8 cellular contexts compared by ENCODE assay signal in the genomic region with DNA sequence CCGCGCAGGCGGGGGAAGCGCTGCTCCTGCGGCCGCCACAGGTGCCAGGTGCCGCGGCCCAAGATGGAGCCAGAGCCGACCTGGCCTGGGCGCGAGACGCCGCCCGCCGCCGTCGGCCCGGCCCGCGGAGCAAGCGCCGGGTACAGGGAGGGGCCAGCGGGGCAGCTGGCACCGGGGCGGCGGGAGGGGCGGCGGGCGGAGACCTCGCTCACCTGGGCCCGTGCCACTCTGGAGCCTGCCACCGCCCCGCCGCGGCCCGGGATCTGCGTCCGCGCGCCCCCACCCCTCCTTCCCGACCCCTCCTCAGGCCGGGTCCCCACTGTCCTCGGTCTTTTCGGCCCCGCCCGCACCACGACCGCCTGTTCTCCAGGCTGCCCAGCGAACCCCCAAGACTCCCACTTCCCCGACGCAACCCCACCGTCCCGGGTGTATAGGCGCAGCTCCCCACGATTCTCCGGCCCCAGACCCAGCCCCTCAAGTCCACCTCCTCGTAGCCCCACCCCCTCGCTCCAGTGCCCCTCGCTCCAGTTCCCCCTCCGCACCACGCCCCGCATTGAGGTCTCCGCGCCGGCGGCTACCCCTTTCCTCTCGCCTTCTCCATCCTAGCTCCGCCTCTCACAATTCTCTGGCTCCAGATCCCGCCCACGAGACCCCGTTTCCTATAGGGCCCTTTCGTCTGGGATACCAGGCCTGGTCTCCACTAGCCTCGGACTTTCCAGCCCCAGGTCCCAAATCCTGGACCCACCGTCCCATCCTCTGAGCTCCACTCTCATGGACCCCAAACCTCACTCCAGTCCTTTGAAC. TPM values are rescaled to one million over a fixed set of nuclear protein-coding genes. Genes with fewer than 3 reads are reported as not detected.
DNase-seq lines count a peak whose midpoint lies in the region; ATAC-seq and TF ChIP-seq lines count a peak whose summit lies in the region.

Gene GPRIN2 (minus strand): TSS at position 144 of the 804 bp plus-strand sequence. CDS start 5,922 bp downstream, outside the sequence.

- no peaks in the 10 kb centered on the region for H3K79me2 ChIP-seq in DND-41 (ENCODE audit: insufficient read depth, low read length)

- no peak within 1 kb of the TSS for H3K27ac Mint-ChIP-seq in activated CD8-positive, alpha-beta T cell treated with anti-CD3 and anti-CD28 coated beads for 36 hours

- H3K36me3 Mint-ChIP-seq in activated CD8-positive, alpha-beta T cell treated with anti-CD3 and anti-CD28 coated beads for 36 hours (ENCODE audit: low read depth): no peaks in the 10 kb centered on the region

- TF ChIP-seq CTCF in DND-41 (IDR thresholded peaks at IDR 0.05; ENCODE audit: borderline replicate concordance, extremely low read depth, low read length, poor library complexity, severe bottlenecking): no peak
- TF ChIP-seq CTCF in activated CD8-positive, alpha-beta T cell treated with anti-CD3 and anti-CD28 coated beads for 36 hours (IDR thresholded peaks at IDR 0.05): no peak
- no peak for TF ChIP-seq CTCF in left ventricle myocardium inferior (IDR thresholded peaks at IDR 0.05; ENCODE audit: borderline replicate concordance)
- TF ChIP-seq CTCF in psoas muscle (IDR thresholded peaks at IDR 0.05): no peak

- peaks cover 4% of the 10 kb centered on the region for H3K4me1 Mint-ChIP-seq in activated CD8-positive, alpha-beta T cell treated with anti-CD3 and anti-CD28 coated beads for 36 hours (ENCODE audit: low read depth)

- peaks cover 3% of the 10 kb centered on the region; the same call in 1 of the 2 replicates for H4K20me1 ChIP-seq in DND-41 (ENCODE audit: insufficient read depth, low read length)

- POLR2A ChIA-PET in activated CD8-positive, alpha-beta T cell treated with anti-CD3 and anti-CD28 coated beads for 36 hours (lab: Charles Lee): no interaction called here

- no peak within 1 kb of the TSS for H3K9ac ChIP-seq in DND-41 (ENCODE audit: low read depth, low read length)

- no peak within 1 kb of the TSS for H2AFZ ChIP-seq in DND-41 (ENCODE audit: low read depth, low read length)

- peaks cover 6% of the 10 kb centered on the region for H3K27me3 Mint-ChIP-seq in activated CD8-positive, alpha-beta T cell treated with anti-CD3 and anti-CD28 coated beads for 36 hours

- no peak within 1 kb of the TSS for H3K4me2 ChIP-seq in DND-41 (ENCODE audit: insufficient read depth, low read length)

- 5 to 6% (median 5%) methylated on average over 53 to 74 of the region's 74 CpGs for WGBS in psoas muscle, 3 donors

- H3K9me3 ChIP-seq in DND-41 (ENCODE audit: insufficient read depth, low read length, severe bottlenecking) (no peaks in the 10 kb centered on the region), left ventricle myocardium inferior (replicated peaks) (no peaks in the 10 kb centered on the region), psoas muscle (no peaks in the 10 kb centered on the region), MG63 (no peaks in the 10 kb centered on the region)

- DNase-seq in DND-41: peak; percentile 3
- no peak for DNase-seq in activated CD8-positive, alpha-beta T cell treated with anti-CD3 and anti-CD28 coated beads for 36 hours
- DNase-seq in left ventricle myocardium inferior: peak; percentile 20
- DNase-seq in psoas muscle: peak; percentile 21 to 53
- DNase-seq in MG63: no peak
- DNase-seq in HCEC 1CT: no peak

- H3K27ac ChIP-seq in DND-41 (ENCODE audit: low read length): no peak within 1 kb of the TSS
- H3K27ac ChIP-seq in left ventricle myocardium inferior (replicated peaks): no peak within 1 kb of the TSS
- no peak within 1 kb of the TSS for H3K27ac ChIP-seq in psoas muscle

- no peaks in the 10 kb centered on the region for H3K9me3 Mint-ChIP-seq in activated CD8-positive, alpha-beta T cell treated with anti-CD3 and anti-CD28 coated beads for 36 hours

- H3K36me3 ChIP-seq in DND-41 (ENCODE audit: insufficient read depth, low read length) (no peaks in the 10 kb centered on the region), left ventricle myocardium inferior (no peaks in the 10 kb centered on the region), psoas muscle (ENCODE audit: insufficient read depth in 1 of 2, low read depth in 1 of 2) (no peaks in the 10 kb centered on the region), MG63 (no peaks in the 10 kb centered on the region)

- CTCF ChIA-PET in activated CD8-positive, alpha-beta T cell treated with anti-CD3 and anti-CD28 coated beads for 36 hours (lab: Charles Lee): no interaction called here

- ATAC-seq in DND-41 (ENCODE audit: insufficient read depth, low read depth) (no peak), psoas muscle (no peak), HG03196 (IDR thresholded peaks at IDR 0.05; ENCODE audit: unreplicated experiment) (no peak), GM19463 (IDR thresholded peaks at IDR 0.05; ENCODE audit: unreplicated experiment) (no peak)
- ATAC-seq in activated CD8-positive, alpha-beta T cell treated with anti-CD3 and anti-CD28 coated beads for 36 hours: peak; percentile 50

- H3K27me3 ChIP-seq in DND-41 (ENCODE audit: insufficient read depth, low read length, poor library complexity) (peaks cover 17% of the 10 kb centered on the region), left ventricle myocardium inferior (ENCODE audit: low read depth) (peaks cover 96% of the 10 kb centered on the region), psoas muscle (ENCODE audit: insufficient read depth in 3 of 3, low read length in 2 of 3) (peaks cover 0 to 76% (median 14%) of the 10 kb centered on the region in 3 donors), MG63 (peaks cover 9% of the 10 kb centered on the region)

- no peak within 1 kb of the TSS for H3K4me3 ChIP-seq in DND-41 (ENCODE audit: low read depth in 1 of 2, low read length in 2 of 2)
- peak within 1 kb of the TSS; percentile 59 for H3K4me3 ChIP-seq in left ventricle myocardium inferior
- H3K4me3 ChIP-seq in psoas muscle: peak within 1 kb of the TSS; percentile 45
- no peak within 1 kb of the TSS for H3K4me3 ChIP-seq in MG63

- intact Hi-C loops in activated CD8-positive, alpha-beta T cell treated with anti-CD3 and anti-CD28 coated beads for 36 hours (cut with micrococcal nuclease): no loop called here
- intact Hi-C loops in left ventricle myocardium inferior (cut with micrococcal nuclease): no loop called here
- intact Hi-C loops in psoas muscle (cut with DNase I): loop anchor here in 1 of 2 donors (10.0 kb wide), 1 partner anchor 332 kb away; no protein-coding TSS in a partner anchor

- no peaks in the 10 kb centered on the region for H3K4me1 ChIP-seq in DND-41 (ENCODE audit: insufficient read depth, low read length)
- peaks cover 16% of the 10 kb centered on the region for H3K4me1 ChIP-seq in left ventricle myocardium inferior
- H3K4me1 ChIP-seq in psoas muscle: no peaks in the 10 kb centered on the region

- peak within 1 kb of the TSS; percentile 47 for H3K4me3 Mint-ChIP-seq in activated CD8-positive, alpha-beta T cell treated with anti-CD3 and anti-CD28 coated beads for 36 hours

RNA-seq across cellular contexts. Expression of gene GPRIN2, which starts in this region (rescaled TPM):
- total RNA-seq in activated CD8-positive, alpha-beta T cell treated with anti-CD3 and anti-CD28 coated beads for 36 hours: not detected
- total RNA-seq in left ventricle myocardium inferior (not detected), psoas muscle (not detected)
- not detected for polyA plus RNA-seq in psoas muscle
- total RNA-seq in MG63 (2014; rRNA removed; shearing (Covaris generic); ENCODE audit: low replicate concordance): not detected in 2 replicates

Comparison
In these comparisons a context has a peak if more than half of its experiments do, and no peak if none do; other contexts are left out.
1. Peak in ATAC-seq in activated CD8-positive, alpha-beta T cell treated with anti-CD3 and anti-CD28 coated beads for 36 hours; RNA of the gene not detected or under 1 TPM.
2. Peak in DNase-seq and H3K4me3 ChIP-seq in left ventricle myocardium inferior; RNA of the gene not detected or under 1 TPM.
3. Peak in DNase-seq and H3K4me3 ChIP-seq in psoas muscle; RNA of the gene not detected or under 1 TPM.